In the genomic region with DNA sequence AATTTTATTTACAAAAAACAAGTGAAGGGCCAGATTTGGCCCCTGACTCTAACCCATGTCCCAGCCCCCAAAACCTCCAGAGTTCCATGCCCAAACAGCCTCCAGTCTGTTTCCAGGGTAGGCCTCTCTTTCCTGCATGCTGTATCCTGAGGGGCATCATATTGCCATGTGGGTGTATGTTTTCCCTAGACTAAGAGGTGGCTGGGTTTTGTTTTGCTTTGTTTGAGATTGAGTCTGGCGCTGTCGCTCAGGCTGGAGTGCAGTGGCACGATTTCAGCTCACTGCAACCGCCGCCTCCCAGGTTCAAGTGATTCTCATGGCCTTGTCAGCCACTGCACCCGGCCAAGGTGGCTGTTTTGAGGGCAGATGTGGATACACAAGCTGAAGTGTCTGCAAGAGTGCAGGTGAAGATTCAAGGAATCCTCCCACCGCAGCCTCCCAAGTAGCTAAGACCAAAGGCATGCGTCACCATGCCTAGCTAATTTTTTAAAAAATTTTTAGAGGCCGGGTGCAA, we compare ENCODE assay signal across 23 cellular contexts.
"Had no signal": no experiment of that assay in that cellular context is flagged by ENCODE, and none has a peak within 500 bp of the region (broad histone marks: within the 10 kb centered on the region; RNA-seq: fewer than 3 reads in every experiment).

No MANE protein-coding gene starts in this region.

- H3K27ac Mint-ChIP-seq: activated CD8-positive, alpha-beta T cell treated with anti-CD3 and anti-CD28 coated beads for 36 hours; activated naive CD4-positive, alpha-beta T cell treated with anti-CD3 and anti-CD28 coated beads, Interleukin-2, amount 50 U/mL, for 24 hours; activated T-helper 1 cell treated with anti-CD3 and anti-CD28 coated beads, Interleukin-12 subunit alpha, Interleukin-12 subunit beta, Interleukin-2, Interleukin-4 antibody, amounts not matched to agents 30 ng/mL and 10 ng/mL and 1 ng/mL, durations not matched to agents 14 hours and 24 hours and 36 hours had no signal

- H3K9me3 Mint-ChIP-seq: activated CD8-positive, alpha-beta T cell treated with anti-CD3 and anti-CD28 coated beads for 36 hours; activated naive CD4-positive, alpha-beta T cell treated with anti-CD3 and anti-CD28 coated beads, Interleukin-2, amount 50 U/mL, for 24 hours; activated T-helper 1 cell treated with anti-CD3 and anti-CD28 coated beads, Interleukin-12 subunit alpha, Interleukin-12 subunit beta, Interleukin-2, Interleukin-4 antibody, amounts not matched to agents 30 ng/mL and 10 ng/mL and 1 ng/mL, durations not matched to agents 14 hours and 24 hours and 36 hours had no signal

- DNase-seq: activated CD4-positive, alpha-beta T cell treated with anti-CD3 and anti-CD28 coated beads for 4 hours; activated CD8-positive, alpha-beta memory T cell treated with anti-CD3 and anti-CD28 coated beads, Interleukin-2, amount 50 U/mL, for 4 hours; activated CD8-positive, alpha-beta T cell treated with anti-CD3 and anti-CD28 coated beads for 36 hours; activated effector memory CD4-positive, alpha-beta T cell treated with Interleukin-2 at 50 U/mL for 16 hours; activated naive CD4-positive, alpha-beta T cell; activated T-cell treated with anti-CD3 and anti-CD28 coated beads, Interleukin-2, amount 50 U/mL, for 1 hour; aorta; MG63; MV-4-11; NCI-H1092 treated with DMSO at 0.1 percent for 48 hours; NCI-H1417 treated with DMSO at 0.1 percent for 48 hours; NCI-H1694; NCI-H2081; NCI-H446 treated with DMSO at 0.1 percent for 48 hours; NCI-H524 treated with DMSO at 0.1 percent for 48 hours; PC-3; SW 1271 had no signal

- H3K36me3 Mint-ChIP-seq: activated naive CD4-positive, alpha-beta T cell treated with anti-CD3 and anti-CD28 coated beads, Interleukin-2, amount 50 U/mL, for 24 hours had no signal

- H3K27me3 ChIP-seq: breast epithelium, MG63, SJSA1 had no signal

- H3K4me1 Mint-ChIP-seq: activated naive CD4-positive, alpha-beta T cell treated with anti-CD3 and anti-CD28 coated beads, Interleukin-2, amount 50 U/mL, for 24 hours had no signal

- H3K4me3 Mint-ChIP-seq: activated CD8-positive, alpha-beta T cell treated with anti-CD3 and anti-CD28 coated beads for 36 hours; activated naive CD4-positive, alpha-beta T cell treated with anti-CD3 and anti-CD28 coated beads, Interleukin-2, amount 50 U/mL, for 24 hours; activated T-helper 1 cell treated with anti-CD3 and anti-CD28 coated beads, Interleukin-12 subunit alpha, Interleukin-12 subunit beta, Interleukin-2, Interleukin-4 antibody, amounts not matched to agents 30 ng/mL and 10 ng/mL and 1 ng/mL, durations not matched to agents 14 hours and 24 hours and 36 hours had no signal

- H3K27ac ChIP-seq: breast epithelium, SJSA1 had no signal

- ATAC-seq: activated CD4-positive, CD25-positive, alpha-beta regulatory T cell treated with anti-CD3 and anti-CD28 coated beads, Interleukin-2, amount 50 U/mL, for 24 hours; activated CD8-positive, alpha-beta T cell treated with anti-CD3 and anti-CD28 coated beads for 36 hours; PC-3; SK-N-SH treated with all-trans-retinoic acid at 6 μM for 48 hours had no signal

- H3K4me3 ChIP-seq: breast epithelium, MG63, SJSA1 had no signal

- H3K4me1 ChIP-seq: breast epithelium, SJSA1 had no signal

- H3K9me3 ChIP-seq: breast epithelium, MG63, SJSA1 had no signal

- H3K36me3 ChIP-seq: breast epithelium, MG63, SJSA1 had no signal
